Comparison of ENCODE assay signal across 27 cellular contexts in the genomic region with DNA sequence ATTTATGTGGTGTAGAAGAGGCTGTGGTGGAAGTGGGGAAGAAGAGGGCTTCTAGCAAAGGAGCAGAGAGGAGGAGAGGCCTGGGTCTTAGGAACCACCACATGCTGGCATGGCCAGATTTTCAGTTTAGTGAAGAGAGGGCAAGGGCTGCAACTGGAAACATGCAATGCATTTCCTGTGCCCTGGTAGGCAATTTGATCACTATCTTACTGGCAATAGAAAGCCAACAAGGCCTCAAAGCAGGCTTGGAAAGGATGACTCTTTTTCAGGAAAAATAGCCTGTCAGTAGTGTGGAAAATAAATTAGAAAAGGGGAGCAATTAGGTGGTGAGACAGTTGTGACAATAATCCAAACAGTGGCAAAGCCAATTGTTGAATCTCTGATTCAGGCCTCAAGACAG.
"Had no signal": no experiment of that assay in that cellular context is flagged by ENCODE, and none has a peak within 500 bp of the region (broad histone marks: within the 10 kb centered on the region; RNA-seq: fewer than 3 reads in every experiment).

No MANE protein-coding gene starts in this region.

- H3K4me2 ChIP-seq: smooth muscle cell had no signal

- H3K27ac Mint-ChIP-seq: effector memory CD8-positive, alpha-beta T cell; natural killer cell treated with Interleukin-12 subunit alpha and Interleukin-12 subunit beta and Interleukin-15 and Interleukin-18, amount 100 ng/mL, for 72 hours; progenitor cell of endocrine pancreas; stimulated activated effector memory CD8-positive, alpha-beta T cell treated with anti-CD3 and anti-CD28 coated beads, Interleukin-12 subunit alpha, Interleukin-12 subunit beta, amount 100 ng/mL, for 72 hours had no signal

- H3K9ac ChIP-seq: parathyroid adenoma had no signal

- H3K36me3 Mint-ChIP-seq: stimulated activated effector memory CD8-positive, alpha-beta T cell treated with anti-CD3 and anti-CD28 coated beads, Interleukin-12 subunit alpha, Interleukin-12 subunit beta, amount 100 ng/mL, for 72 hours had no signal

- ATAC-seq: effector memory CD8-positive, alpha-beta T cell; heart right ventricle; left cardiac atrium; left lung; natural killer cell treated with Interleukin-12 subunit alpha and Interleukin-12 subunit beta and Interleukin-15 and Interleukin-18, amount 100 ng/mL, for 72 hours; sciatic nerve; stimulated activated effector memory CD8-positive, alpha-beta T cell treated with anti-CD3 and anti-CD28 coated beads, Interleukin-12 subunit alpha, Interleukin-12 subunit beta, amount 100 ng/mL, for 72 hours had no signal

- H3K27me3 Mint-ChIP-seq: effector memory CD8-positive, alpha-beta T cell; natural killer cell treated with Interleukin-12 subunit alpha and Interleukin-12 subunit beta and Interleukin-15 and Interleukin-18, amount 100 ng/mL, for 72 hours; progenitor cell of endocrine pancreas had no signal

- H3K27ac ChIP-seq: esophagus squamous epithelium, heart right ventricle, left lung, neutrophil, parathyroid adenoma, right atrium auricular region, stomach, thoracic aorta, tibial nerve, upper lobe of left lung had no signal

- H3K4me3 ChIP-seq: esophagus squamous epithelium, heart right ventricle, left lung, right atrium auricular region, smooth muscle cell, stomach, thoracic aorta, tibial nerve, upper lobe of left lung had no signal

- H3K4me1 Mint-ChIP-seq: neural crest cell; stimulated activated effector memory CD8-positive, alpha-beta T cell treated with anti-CD3 and anti-CD28 coated beads, Interleukin-12 subunit alpha, Interleukin-12 subunit beta, amount 100 ng/mL, for 72 hours had no signal

- H3K36me3 ChIP-seq: esophagus squamous epithelium, heart right ventricle, left lung, neutrophil, right atrium auricular region, stomach, thoracic aorta, tibial nerve, upper lobe of left lung had no signal

- H3K4me1 ChIP-seq: heart right ventricle, left lung, parathyroid adenoma, right atrium auricular region, stomach, tibial nerve, upper lobe of left lung had no signal

- H3K27me3 ChIP-seq: esophagus squamous epithelium, heart right ventricle, left lung, neutrophil, right atrium auricular region, stomach, tibial nerve, upper lobe of left lung had no signal

- DNase-seq: cortex of kidney; effector memory CD8-positive, alpha-beta T cell; erythroblast; esophagus squamous epithelium; foreskin melanocyte; glutamatergic neuron; heart right ventricle; hippocampal formation; left cardiac atrium; left lung; stimulated activated CD4-positive, alpha-beta T cell treated with anti-CD3 and anti-CD28 coated beads, Interleukin-12 subunit alpha, Interleukin-12 subunit beta, amount 100 ng/mL, for 4 hours; stimulated activated CD4-positive, alpha-beta T cell treated with anti-CD3 and anti-CD28 coated beads, Interleukin-1b, Interleukin-23, amount 100 ng/mL, for 48 hours; stimulated activated CD4-positive, alpha-beta T cell treated with anti-CD3 and anti-CD28 coated beads, Interleukin-4, amount 100 ng/mL, for 24 hours; stimulated activated naive CD4-positive, alpha-beta T cell treated with Interleukin-2 at 50 U/mL for 16 hours; stomach; upper lobe of left lung had no signal

- H3K9me3 ChIP-seq: esophagus squamous epithelium, neutrophil, right atrium auricular region, thoracic aorta, upper lobe of left lung had no signal

- H3K4me3 Mint-ChIP-seq: effector memory CD8-positive, alpha-beta T cell; natural killer cell treated with Interleukin-12 subunit alpha and Interleukin-12 subunit beta and Interleukin-15 and Interleukin-18, amount 100 ng/mL, for 72 hours; neural crest cell; stimulated activated effector memory CD8-positive, alpha-beta T cell treated with anti-CD3 and anti-CD28 coated beads, Interleukin-12 subunit alpha, Interleukin-12 subunit beta, amount 100 ng/mL, for 72 hours had no signal
